ENCODE assay signal across 35 cellular contexts in genomic region chr6:81656231-81656630, GRCh38.
DNase-seq lines count a peak whose midpoint lies in the region; ATAC-seq, FAIRE-seq and TF ChIP-seq lines count a peak whose summit lies in the region.
"Had no signal": no experiment of that assay in that cellular context is flagged by ENCODE, and none has a peak within 500 bp of the region (broad histone marks: within the 10 kb centered on the region; RNA-seq: fewer than 3 reads in every experiment).

No MANE protein-coding gene starts in this region.

- H3K9me3 ChIP-seq in HepG2 (ENCODE audit: low read length) (no peaks in the 10 kb centered on the region), right lobe of liver (no peaks in the 10 kb centered on the region), IMR-90 (ENCODE audit: control insufficient read depth, insufficient read depth, low read length) (no peaks in the 10 kb centered on the region), osteoblast (ENCODE audit: low read depth, low read length) (no peaks in the 10 kb centered on the region)
- H3K9me3 ChIP-seq: A549; BE2C; BLaER1; BLaER1 treated with 17β-estradiol and CSF1 and Interleukin-3, amounts not matched to agents 10 nM and 100 nM; Caco-2 had no signal

- no peak for TF ChIP-seq EP300 in HepG2 (IDR thresholded peaks at IDR 0.05; ENCODE audit: low read depth in 2 of 2, low read length in 2 of 2)
- no peak for TF ChIP-seq EP300 in HepG2 (CRISPR knock-in tag; IDR thresholded peaks at IDR 0.05; ENCODE audit: borderline replicate concordance)

- H3K56ac ChIP-seq in IMR-90 (ENCODE audit: extremely low read depth, insufficient read depth, low read length) = no peak overlapping the region

- no peaks in the 10 kb centered on the region for H3K4me1 ChIP-seq in HepG2 (ENCODE audit: insufficient read depth, low read length)
- no peaks in the 10 kb centered on the region for H3K4me1 ChIP-seq in right lobe of liver
- H3K4me1 ChIP-seq in IMR-90 (ENCODE audit: control insufficient read depth, insufficient read depth, low read length) = no peaks in the 10 kb centered on the region
- H3K4me1 ChIP-seq in osteoblast (ENCODE audit: insufficient read depth, low read length) = peaks cover 8% of the 10 kb centered on the region
- H3K4me1 ChIP-seq: A549; BE2C; BLaER1; BLaER1 treated with 17β-estradiol and CSF1 and Interleukin-3, amounts not matched to agents 10 nM and 100 nM had no signal

- no peaks in the 10 kb centered on the region for H3K36me3 ChIP-seq in HepG2 (replicated peaks in 1 of 2; ENCODE audit: control insufficient read depth in 1 of 2, insufficient read depth in 2 of 2, low read length in 2 of 2)
- H3K36me3 ChIP-seq in right lobe of liver = no peaks in the 10 kb centered on the region
- H3K36me3 ChIP-seq in IMR-90 (ENCODE audit: control insufficient read depth, insufficient read depth, low read length) = no peaks in the 10 kb centered on the region
- no peaks in the 10 kb centered on the region for H3K36me3 ChIP-seq in osteoblast (ENCODE audit: insufficient read depth, low read length)
- H3K36me3 ChIP-seq: BE2C; BLaER1; BLaER1 treated with 17β-estradiol and CSF1 and Interleukin-3, amounts not matched to agents 10 nM and 100 nM had no signal

- no peak overlapping the region for H2BK20ac ChIP-seq in IMR-90 (ENCODE audit: low read depth, low read length)

- H3K27ac ChIP-seq in HepG2 (ENCODE audit: extremely low read length, insufficient read depth, low read length) = no peak overlapping the region
- H3K27ac ChIP-seq in right lobe of liver = no peak overlapping the region
- H3K27ac ChIP-seq in IMR-90 (ENCODE audit: insufficient read depth, low read length) = no peak overlapping the region
- H3K27ac ChIP-seq in osteoblast (ENCODE audit: low read depth, low read length) = peak overlapping the region; percentile 65
- H3K27ac ChIP-seq: 22Rv1; A549; BLaER1; BLaER1 treated with 17β-estradiol and CSF1 and Interleukin-3, amounts not matched to agents 10 nM and 100 nM; C4-2B had no signal

- H3K9me1 ChIP-seq in IMR-90 (ENCODE audit: insufficient read depth, low read length) = no peaks in the 10 kb centered on the region

- no peak overlapping the region for H2AFZ ChIP-seq in HepG2 (ENCODE audit: low read length)
- H2AFZ ChIP-seq in IMR-90 (replicated peaks; ENCODE audit: low read length, poor library complexity) = no peak overlapping the region
- H2AFZ ChIP-seq in osteoblast (ENCODE audit: low read length) = no peak overlapping the region

- H4K91ac ChIP-seq in IMR-90 (ENCODE audit: insufficient read depth, low read depth, low read length) = no peak overlapping the region

- H3K9ac ChIP-seq in HepG2 (ENCODE audit: insufficient read depth, low read depth, low read length) = no peak overlapping the region
- no peak overlapping the region for H3K9ac ChIP-seq in IMR-90 (ENCODE audit: low read depth, low read length)
- H3K9ac ChIP-seq: BLaER1; BLaER1 treated with 17β-estradiol and CSF1 and Interleukin-3, amounts not matched to agents 10 nM and 100 nM had no signal

- no peak overlapping the region for H4K8ac ChIP-seq in IMR-90 (ENCODE audit: low read depth in 2 of 2, low read length in 2 of 2)

- H2BK5ac ChIP-seq in IMR-90 (ENCODE audit: low read depth, low read length, poor library complexity, severe bottlenecking) = no peak overlapping the region

- CTCF ChIA-PET in HepG2 (lab: Yijun Ruan, JAX; ENCODE audit: low intra/inter-chr PET ratio, low total read pairs) = no interaction called here
- CTCF ChIA-PET in IMR-90 (lab: Yijun Ruan, JAX) = no interaction called here

- 20% methylated on average over 4 of the region's 4 CpGs for WGBS in HepG2 (ENCODE audit: low lambda C conversion rate)
- 83% methylated on average over 4 of the region's 4 CpGs for WGBS in right lobe of liver (ENCODE audit: insufficient coverage, low coverage, low lambda C conversion rate, missing lambda C conversion rate)
- WGBS in IMR-90 (ENCODE audit: extremely low coverage in 2 of 2, insufficient read length in 1 of 2), 2 experiments = 80% methylated on average over 1 of the region's 4 CpGs; no CpG with 5 or more reads in 1 of the 2 experiments

- H3K23ac ChIP-seq in IMR-90 (ENCODE audit: low read depth, low read length) = no peak overlapping the region

- no peaks in the 10 kb centered on the region for H3K79me1 ChIP-seq in IMR-90 (ENCODE audit: low read depth in 1 of 2, low read length in 2 of 2)

- H2BK15ac ChIP-seq in IMR-90 (ENCODE audit: low read depth, low read length) = no peak overlapping the region

- TF ChIP-seq POLR2A in HepG2 (IDR thresholded peaks at IDR 0.05; ENCODE audit: insufficient read depth in 1 of 2, low read depth in 2 of 2, low read length in 2 of 2) (no peak), right lobe of liver (IDR thresholded peaks at IDR 0.05) (no peak), IMR-90 (IDR thresholded peaks at IDR 0.05; ENCODE audit: low read depth, low read length) (no peak)

- POLR2A ChIA-PET in HepG2 (lab: Yijun Ruan, JAX) = no interaction called here
- POLR2A ChIA-PET in IMR-90 (lab: Charles Lee; ENCODE audit: unreplicated experiment) = no interaction called here

- intact Hi-C loops in HepG2 (cut with micrococcal nuclease; ENCODE audit: unreplicated experiment) (no loop called here), right lobe of liver (cut with DNase I) (no loop called here), IMR-90 (cut with micrococcal nuclease) (no loop called here)

- H3K79me2 ChIP-seq in HepG2 (ENCODE audit: insufficient read depth, low read length) (no peaks in the 10 kb centered on the region), osteoblast (ENCODE audit: insufficient read depth, low read length) (no peaks in the 10 kb centered on the region)

- no peak for FAIRE-seq in HepG2 (lab: Jason Lieb, UNC)
- FAIRE-seq: A204.1, A549, D721Med had no signal

- no peaks in the 10 kb centered on the region for H3K27me3 ChIP-seq in HepG2 (ENCODE audit: control insufficient read depth in 1 of 2, insufficient read depth in 2 of 2, low read length in 2 of 2)
- H3K27me3 ChIP-seq in right lobe of liver = no peaks in the 10 kb centered on the region
- no peaks in the 10 kb centered on the region for H3K27me3 ChIP-seq in IMR-90 (ENCODE audit: control insufficient read depth, insufficient read depth, low read length)
- no peaks in the 10 kb centered on the region for H3K27me3 ChIP-seq in osteoblast (ENCODE audit: insufficient read depth, low read length)
- H3K27me3 ChIP-seq: BE2C; BLaER1; BLaER1 treated with 17β-estradiol and CSF1 and Interleukin-3, amounts not matched to agents 10 nM and 100 nM had no signal

- H4K20me1 ChIP-seq in HepG2 (ENCODE audit: insufficient read depth, low read length) (no peaks in the 10 kb centered on the region), IMR-90 (ENCODE audit: insufficient read depth, low read length) (no peaks in the 10 kb centered on the region), osteoblast (ENCODE audit: insufficient read depth, low read length) (no peaks in the 10 kb centered on the region)
- H4K20me1 ChIP-seq: BLaER1; BLaER1 treated with 17β-estradiol and CSF1 and Interleukin-3, amounts not matched to agents 10 nM and 100 nM had no signal

- H4K5ac ChIP-seq in IMR-90 (ENCODE audit: low read depth, low read length) = no peak overlapping the region

- dilution Hi-C loops in IMR-90 (cut with HindIII; ENCODE audit: low sequenced_read_pairs, unreplicated experiment) = no loop called here

- TF ChIP-seq CTCF in HepG2 (CRISPR knock-in tag; IDR thresholded peaks at IDR 0.05) = no peak
- TF ChIP-seq CTCF in right lobe of liver (IDR thresholded peaks at IDR 0.05) = no peak
- no peak for TF ChIP-seq CTCF in IMR-90 (conservative IDR thresholded peaks at IDR 0.05; ENCODE audit: low read depth, low read length)
- no peak for TF ChIP-seq CTCF in osteoblast (IDR thresholded peaks at IDR 0.05; ENCODE audit: extremely low read depth, low read depth, low read length)

- no peak for DNase-seq in HepG2 (ENCODE audit: low spot score)
- DNase-seq in right lobe of liver = no peak
- DNase-seq in IMR-90 = peak; percentile 4
- DNase-seq in amniotic epithelial cell (ENCODE audit: low read depth) = peak; percentile 24
- DNase-seq in osteoblast (ENCODE audit: insufficient read length, low spot score, missing footprints) = no peak
- no peak for DNase-seq in RPMI8226
- no peak for DNase-seq in LoVo (ENCODE audit: low spot score)
- DNase-seq in HK-2 (ENCODE audit: unreplicated experiment) = no peak
- DNase-seq: 8988T; ACHN; AML-193; BE2C; C1 segment of cervical spinal cord; Caco-2; Calu3; CD4-positive, alpha-beta memory T cell; CD4-positive, alpha-beta T cell; CD4-positive, CD25-positive, alpha-beta regulatory T cell; CD8-positive, alpha-beta memory T cell; CD8-positive, alpha-beta T cell; COR-L47; DMS 273 treated with DMSO at 0.1 percent for 48 hours; DMS153; DMS53; DMS79; DMS79 treated with DMSO at 0.1 percent for 48 hours; DND-41; EL had no signal

- H3K4me2 ChIP-seq in HepG2 (ENCODE audit: low read depth, low read length) (no peak overlapping the region), IMR-90 (ENCODE audit: low read depth, low read length) (no peak overlapping the region), osteoblast (ENCODE audit: insufficient read depth, low read length) (peak overlapping the region; percentile 55)
- H3K4me2 ChIP-seq: A549; BLaER1; BLaER1 treated with 17β-estradiol and CSF1 and Interleukin-3, amounts not matched to agents 10 nM and 100 nM had no signal

- H3K18ac ChIP-seq in IMR-90 (ENCODE audit: low read depth, low read length) = no peak overlapping the region

- H2AK5ac ChIP-seq in IMR-90 (ENCODE audit: low read depth, low read length) = no peak overlapping the region

- no peak overlapping the region for H2BK120ac ChIP-seq in IMR-90 (ENCODE audit: low read depth, low read length)

- BruUV-seq in HepG2 (replicated peaks; lab: Mats Ljungman, UMichigan) = no TSS peak
- no TSS peak for BruUV-seq in IMR-90 (replicated peaks; lab: Mats Ljungman, UMichigan)

- H3K4me3 ChIP-seq in HepG2 (replicated peaks in 1 of 3; ENCODE audit: insufficient read depth in 1 of 3, low read depth in 2 of 3, low read length in 3 of 3) (no peak overlapping the region), right lobe of liver (no peak overlapping the region), IMR-90 (ENCODE audit: insufficient read depth, low read depth, low read length) (no peak overlapping the region), osteoblast (ENCODE audit: insufficient read depth, low read length) (no peak overlapping the region)
- H3K4me3 ChIP-seq: A549; BLaER1; BLaER1 treated with 17β-estradiol and CSF1 and Interleukin-3, amounts not matched to agents 10 nM and 100 nM had no signal

- no peak overlapping the region for H3K4ac ChIP-seq in IMR-90 (ENCODE audit: low read depth, low read length)

- TF ChIP-seq RAD21 in HepG2 (CRISPR knock-in tag; IDR thresholded peaks at IDR 0.05) (no peak), IMR-90 (IDR thresholded peaks at IDR 0.05; ENCODE audit: low read length) (no peak)

- no peak overlapping the region for H3K14ac ChIP-seq in IMR-90 (replicated peaks; ENCODE audit: low read depth, low read length)

- ATAC-seq in HepG2 (no peak), right lobe of liver (no peak), IMR-90 (ENCODE audit: low read depth) (no peak)
- ATAC-seq: A549; CD8-positive, alpha-beta T cell had no signal

- no peak overlapping the region for H2AK9ac ChIP-seq in IMR-90 (replicated peaks; ENCODE audit: low read depth, low read length, poor library complexity)

- in situ Hi-C loops in HepG2 (cut with HindIII; ENCODE audit: extremely low pct_ligation_motif_present, low pct_unique_long_range_greater_than_20kb) (no loop called here), IMR-90 (cut with MboI; ENCODE audit: low sequenced_read_pairs) (no loop called here)

TF ChIP-seq in IMR-90, 13 proteins besides CTCF, POLR2A, EP300 and RAD21 (continues in another document):
- no peak for TF ChIP-seq FOS (IDR thresholded peaks at IDR 0.05; ENCODE audit: low read depth, low read length)

Comparison
In these comparisons a context has a peak if more than half of its experiments do, and no peak if none do; other contexts are left out.
1. DNase-seq: peak in IMR-90 (single experiment) and amniotic epithelial cell (single experiment); none in HepG2 (single experiment), right lobe of liver (0 of 3), osteoblast (single experiment), RPMI8226 (single experiment), LoVo (single experiment) and HK-2 (single experiment).